Comparison of ENCODE assay signal across 8 cellular contexts in genomic region chr5:37672118-37672588, GRCh38.
DNase-seq lines count a peak whose midpoint lies in the region; ATAC-seq, FAIRE-seq and TF ChIP-seq lines count a peak whose summit lies in the region.
"Not testable (repeated sequence)": the region's sequence is repeated elsewhere in the genome, so short reads cannot be mapped to it uniquely, and the experiment has no call there.

No MANE protein-coding gene starts in this region.

- not testable (repeated sequence) for H3K4me3 ChIP-seq in kidney (ENCODE audit: low read length in 2 of 2)

- intact Hi-C loops in kidney (cut with DNase I): not testable (repeated sequence)

- H3K27ac ChIP-seq in kidney (ENCODE audit: low read depth in 2 of 2, low read length in 2 of 2): not testable (repeated sequence)

- H3K36me3 ChIP-seq in kidney (ENCODE audit: control insufficient read depth in 1 of 2, insufficient read depth in 2 of 2, low read length in 2 of 2): not testable (repeated sequence)

- H3K9me3 ChIP-seq in kidney (ENCODE audit: control insufficient read depth in 1 of 2, low read length in 2 of 2): not testable (repeated sequence)

- H3K4me1 ChIP-seq in kidney (ENCODE audit: control insufficient read depth in 1 of 2, insufficient read depth in 1 of 2, low read depth in 1 of 2, low read length in 2 of 2): not testable (repeated sequence)

- peaks cover 18% of the 10 kb centered on the region for H3K4me1 Mint-ChIP-seq in activated naive CD8-positive, alpha-beta T cell treated with anti-CD3 and anti-CD28 coated beads for 36 hours

- ATAC-seq in GM19035 (IDR thresholded peaks at IDR 0.05; ENCODE audit: unreplicated experiment) (peak; percentile 59), HG02885 (IDR thresholded peaks at IDR 0.05; ENCODE audit: poor library complexity, unreplicated experiment) (peak; percentile 87)
- not testable (repeated sequence) for ATAC-seq in stimulated activated naive CD8-positive, alpha-beta T cell treated with anti-CD3 and anti-CD28 coated beads, Interleukin-15, Interleukin-2, amounts not matched to agents 100 U/mL and 50 U/mL, for 24 hours

- not testable (repeated sequence) for H3K27me3 Mint-ChIP-seq in activated naive CD8-positive, alpha-beta T cell treated with anti-CD3 and anti-CD28 coated beads for 36 hours

- not testable (repeated sequence) for H3K9me3 Mint-ChIP-seq in activated naive CD8-positive, alpha-beta T cell treated with anti-CD3 and anti-CD28 coated beads for 36 hours

- not testable (repeated sequence) for H3K9ac ChIP-seq in kidney (ENCODE audit: low read length in 2 of 2)

- not testable (repeated sequence) for H3K4me3 Mint-ChIP-seq in activated naive CD8-positive, alpha-beta T cell treated with anti-CD3 and anti-CD28 coated beads for 36 hours

- peaks cover 27% of the 10 kb centered on the region for H3K36me3 Mint-ChIP-seq in activated naive CD8-positive, alpha-beta T cell treated with anti-CD3 and anti-CD28 coated beads for 36 hours

- H3K27ac Mint-ChIP-seq in activated naive CD8-positive, alpha-beta T cell treated with anti-CD3 and anti-CD28 coated beads for 36 hours: not testable (repeated sequence)

- not testable (repeated sequence) for TF ChIP-seq CTCF in kidney (IDR thresholded peaks at IDR 0.05; ENCODE audit: borderline replicate concordance, extremely low read depth, insufficient read depth)

- DNase-seq in GF-D8 (lab: John Stamatoyannopoulos, UW) (peak; percentile 82), KG1 (lab: John Stamatoyannopoulos, UW) (peak; percentile 6), SKM-1 treated with dmso at 0.1 percent for 144 hours (lab: John Stamatoyannopoulos, UW; ENCODE audit: unreplicated experiment) (peak; percentile 83), kidney (peak; percentile 32)
- DNase-seq in activated naive CD8-positive, alpha-beta T cell treated with anti-CD3 and anti-CD28 coated beads for 36 hours: peak; percentile 3
- DNase-seq in stimulated activated naive CD8-positive, alpha-beta T cell treated with anti-CD3 and anti-CD28 coated beads, Interleukin-15, Interleukin-2, amounts not matched to agents 100 U/mL and 50 U/mL, for 24 hours: peak; percentile 6

- not testable (repeated sequence) for FAIRE-seq in kidney (lab: Jason Lieb, UNC)

Comparison
In these comparisons a context has a peak if more than half of its experiments do, and no peak if none do; other contexts are left out.
1. DNase-seq: peak in every context shown above with its lines; median percentile 83 in SKM-1 treated with dmso at 0.1 percent for 144 hours; 82 in GF-D8; 32 in kidney; 6 in KG1; 6 in stimulated activated naive CD8-positive, alpha-beta T cell treated with anti-CD3 and anti-CD28 coated beads, Interleukin-15, Interleukin-2, amounts not matched to agents 100 U/mL and 50 U/mL, for 24 hours; 3 in activated naive CD8-positive, alpha-beta T cell treated with anti-CD3 and anti-CD28 coated beads for 36 hours.